12 cellular contexts compared by ENCODE assay signal in genomic region chr4:89305028-89305427, GRCh38. TPM values are rescaled to one million over a fixed set of nuclear protein-coding genes. Genes with fewer than 3 reads are reported as not detected.
DNase-seq lines count a peak whose midpoint lies in the region; ATAC-seq, FAIRE-seq and TF ChIP-seq lines count a peak whose summit lies in the region.
"Had no signal": no experiment of that assay in that cellular context is flagged by ENCODE, and none has a peak within 500 bp of the region (broad histone marks: within the 10 kb centered on the region; RNA-seq: fewer than 3 reads in every experiment).

No MANE protein-coding gene starts in this region.

- no peaks in the 10 kb centered on the region for H3K36me3 ChIP-seq in OCI-LY1 (ENCODE audit: insufficient read depth, low read length)
- H3K36me3 ChIP-seq in stomach: no peaks in the 10 kb centered on the region

- H3F3A ChIP-seq in OCI-LY1 (ENCODE audit: insufficient read depth, low read length): no peaks in the 10 kb centered on the region

- intact Hi-C loops in stomach (cut with DNase I; ENCODE audit: low total_unique reads): no loop called here
- intact Hi-C loops in left colon (cut with DNase I, micrococcal nuclease): no loop called here

- peak overlapping the region; percentile 62; the same call in 1 of the 2 replicates for H3K9ac ChIP-seq in OCI-LY1 (ENCODE audit: low read length)

- H3K9me3 ChIP-seq in OCI-LY1 (ENCODE audit: low read length) (no peaks in the 10 kb centered on the region), stomach (no peaks in the 10 kb centered on the region)

- TF ChIP-seq EP300 in stomach (IDR thresholded peaks at IDR 0.05): no peak

- H3K27me3 ChIP-seq in OCI-LY1 (ENCODE audit: insufficient read depth, low read length) (no peaks in the 10 kb centered on the region), stomach (peaks cover 0 to 12% (median 3%) of the 10 kb centered on the region in 3 donors)

- H3K4me3 ChIP-seq in OCI-LY1 (ENCODE audit: low read depth, low read length, poor library complexity, severe bottlenecking) (peak overlapping the region; percentile 75), epithelial cell of proximal tubule (ENCODE audit: low read depth, low read length) (peak overlapping the region; percentile 23), stomach (peak overlapping the region in 2 of 4 donors; percentile 73 to 82)
- H3K4me3 ChIP-seq: K562, smooth muscle cell had no signal

- H3K4me2 ChIP-seq in OCI-LY1 (ENCODE audit: low read length): peak overlapping the region; percentile 74

- no peak for DNase-seq in activated naive CD4-positive, alpha-beta T cell treated with anti-CD3 and anti-CD28 coated beads, Interleukin-2, amount 10 ng/mL, durations not matched to agents 7 days and 5 days
- DNase-seq in activated naive CD4-positive, alpha-beta T cell treated with anti-CD3 and anti-CD28 coated beads, Interleukin-2, amount 50 U/mL, for 16 hours: no peak
- DNase-seq in epithelial cell of proximal tubule (ENCODE audit: low read depth) (no peak), stomach (no peak), left colon (no peak), RCC 7860 (ENCODE audit: low spot score) (no peak)
- no peak for DNase-seq in activated effector memory CD4-positive, alpha-beta T cell treated with Interleukin-2 at 50 U/mL for 16 hours
- DNase-seq: nephron progenitor cell had no signal

- H3K27ac Mint-ChIP-seq in activated naive CD4-positive, alpha-beta T cell treated with anti-CD3 and anti-CD28 coated beads, Interleukin-2, amount 10 ng/mL, durations not matched to agents 7 days and 5 days: peak overlapping the region; percentile 88
- H3K27ac Mint-ChIP-seq: nephron progenitor cell had no signal

- H3K9me3 Mint-ChIP-seq in activated naive CD4-positive, alpha-beta T cell treated with anti-CD3 and anti-CD28 coated beads, Interleukin-2, amount 10 ng/mL, durations not matched to agents 7 days and 5 days: no peaks in the 10 kb centered on the region
- H3K9me3 Mint-ChIP-seq: nephron progenitor cell had no signal

- H3K27me3 Mint-ChIP-seq in activated naive CD4-positive, alpha-beta T cell treated with anti-CD3 and anti-CD28 coated beads, Interleukin-2, amount 10 ng/mL, durations not matched to agents 7 days and 5 days: no peaks in the 10 kb centered on the region

- CTCF ChIA-PET in activated naive CD4-positive, alpha-beta T cell treated with anti-CD3 and anti-CD28 coated beads, Interleukin-2, amount 10 ng/mL, durations not matched to agents 7 days and 5 days (lab: Charles Lee): interaction anchor here (1.5 to 1.8 kb wide), 2 partner anchors 10 to 15 kb away, joined by 3 to 9 read pairs; no protein-coding TSS in a partner anchor

- WGBS in stomach, 5 donors: 37 to 59% (median 48%) methylated on average over 3 of the region's 3 CpGs

- H3K4me1 Mint-ChIP-seq in activated naive CD4-positive, alpha-beta T cell treated with anti-CD3 and anti-CD28 coated beads, Interleukin-2, amount 10 ng/mL, durations not matched to agents 7 days and 5 days: peaks cover 61% of the 10 kb centered on the region

- H3K36me3 Mint-ChIP-seq in activated naive CD4-positive, alpha-beta T cell treated with anti-CD3 and anti-CD28 coated beads, Interleukin-2, amount 10 ng/mL, durations not matched to agents 7 days and 5 days: peaks cover 42% of the 10 kb centered on the region

- H3K4me3 Mint-ChIP-seq in activated naive CD4-positive, alpha-beta T cell treated with anti-CD3 and anti-CD28 coated beads, Interleukin-2, amount 10 ng/mL, durations not matched to agents 7 days and 5 days: peak overlapping the region; percentile 86
- H3K4me3 Mint-ChIP-seq: nephron progenitor cell had no signal

- H2AFZ ChIP-seq in OCI-LY1 (ENCODE audit: low read length): no peak overlapping the region

- no peaks in the 10 kb centered on the region for H3K9me2 ChIP-seq in OCI-LY1 (ENCODE audit: low read depth, low read length)

- no peak for FAIRE-seq in RCC 7860 (lab: Jason Lieb, UNC)
- FAIRE-seq: K562, urothelium cell line had no signal

- no peaks in the 10 kb centered on the region for H4K20me1 ChIP-seq in OCI-LY1 (ENCODE audit: insufficient read depth, low read length)

- peaks cover 31% of the 10 kb centered on the region for H3K79me2 ChIP-seq in OCI-LY1 (ENCODE audit: insufficient read depth, low read length)

- TF ChIP-seq POLR2A in stomach (IDR thresholded peaks at IDR 0.05): no peak

- H3K27ac ChIP-seq in OCI-LY1 (ENCODE audit: low read depth, low read length, poor library complexity, severe bottlenecking) (peak overlapping the region; percentile 58), stomach (peak overlapping the region; percentile 32 to 87 (median 82))

- TF ChIP-seq CTCF in OCI-LY1 (IDR thresholded peaks at IDR 0.05; ENCODE audit: low read length) (no peak), epithelial cell of proximal tubule (conservative IDR thresholded peaks at IDR 0.05; ENCODE audit: low read depth, low read length) (no peak), stomach (IDR thresholded peaks at IDR 0.05) (no peak)

- no peak for ATAC-seq in left colon
- ATAC-seq: K562 had no signal

- peaks cover 64% of the 10 kb centered on the region for H3K4me1 ChIP-seq in OCI-LY1 (ENCODE audit: insufficient read depth, low read length, severe bottlenecking)
- peaks cover 18 to 41% (median 30%) of the 10 kb centered on the region in 4 donors for H3K4me1 ChIP-seq in stomach

RNA-seq across cellular contexts. Expression of gene GPRIN3, which starts 2.6 kb away (rescaled TPM):
- total RNA-seq in epithelial cell of proximal tubule (0.94 and 2.0 TPM in 2 replicates), stomach (10 to 100 TPM in 4 of 5 donors, 1 to 10 TPM in 1; 8.9 to 19.8 (median 14.9) TPM), left colon (10 to 100 TPM; 16.6 to 21.1 TPM)
- polyA plus RNA-seq in stomach: 1 to 10 TPM in 1 of 3 donors, under 1 TPM in 2; 0.40 to 1.1 (median 0.92) TPM
- polyA plus RNA-seq: K562 had no signal
